Comparison of ENCODE assay signal across 8 cellular contexts in genomic region chr15:78756781-78757635, GRCh38. TPM values are rescaled to one million over a fixed set of nuclear protein-coding genes. Genes with fewer than 3 reads are reported as not detected.
DNase-seq lines count a peak whose midpoint lies in the region; ATAC-seq and TF ChIP-seq lines count a peak whose summit lies in the region.
"Not testable (repeated sequence)": the region's sequence is repeated elsewhere in the genome, so short reads cannot be mapped to it uniquely, and the experiment has no call there.

No MANE protein-coding gene starts in this region.

- H3K4me1 ChIP-seq in ascending aorta: peaks cover 17 to 31% of the 10 kb centered on the region in 2 donors
- peaks cover 28 to 85% (median 52%) of the 10 kb centered on the region in 9 donors for H3K4me1 ChIP-seq in heart right ventricle
- peaks cover 12% of the 10 kb centered on the region for H3K4me1 ChIP-seq in testis

- H3K36me3 ChIP-seq in ascending aorta; heart right ventricle; testis (ENCODE audit: low read depth, missing control alignments): not testable (repeated sequence)

- not testable (repeated sequence) for H3K36me3 Mint-ChIP-seq in T-helper 17 cell (ENCODE audit: low read depth)

- POLR2A ChIA-PET in GM10248 (lab: Yijun Ruan, JAX): not testable (repeated sequence)

- not testable (repeated sequence) for H3K27me3 Mint-ChIP-seq in T-helper 17 cell

- H3K27ac Mint-ChIP-seq in T-helper 17 cell: peak overlapping the region; percentile 83

- peak; percentile 64 for ATAC-seq in GM21529 (IDR thresholded peaks at IDR 0.05; ENCODE audit: unreplicated experiment)
- peak; percentile 50 for ATAC-seq in HG03457 (IDR thresholded peaks at IDR 0.05; ENCODE audit: unreplicated experiment)
- peak; percentile 61 for ATAC-seq in T-helper 17 cell
- ATAC-seq in heart right ventricle: peak; percentile 17 to 67 (median 44)

- DNase-seq in GM10248 (ENCODE audit: extremely low spot score) (peak; percentile 64), ascending aorta (ENCODE audit: low spot score in 2 of 2) (peak; percentile 84 to 96), heart right ventricle (peak; percentile 85 to 86), pons (ENCODE audit: low spot score) (peak; percentile 84), testis (peak; percentile 47)
- DNase-seq in T-helper 17 cell: not testable (repeated sequence)

- peak overlapping the region; percentile 78 to 81 for H3K27ac ChIP-seq in ascending aorta
- peak overlapping the region in 9 of 10 donors; percentile 54 to 77 (median 70) for H3K27ac ChIP-seq in heart right ventricle
- H3K27ac ChIP-seq in testis: not testable (repeated sequence)

- H3K4me3 ChIP-seq in ascending aorta, heart right ventricle, testis: not testable (repeated sequence)

- intact Hi-C loops in ascending aorta (cut with DNase I): loop anchor here (2.0 to 10.0 kb wide), 5 partner anchors 55 to 228 kb away; partner anchors contain the start of genes ADAMTS7 and MORF4L1
- intact Hi-C loops in heart right ventricle (cut with DNase I): loop anchor here in 3 of 10 donors (2.0 to 10.0 kb wide), 3 partner anchors 54 to 118 kb away; partner anchors contain the start of genes ADAMTS7 (in 3 of the 3) and MORF4L1 (in 1 of the 3)
- intact Hi-C loops in testis (cut with DNase I; ENCODE audit: low total_unique reads): not testable (repeated sequence)

- H3K4me3 Mint-ChIP-seq in T-helper 17 cell: peak overlapping the region; percentile 56

- TF ChIP-seq POLR2A in testis (IDR thresholded peaks at IDR 0.05): not testable (repeated sequence)

- H3K4me1 Mint-ChIP-seq in T-helper 17 cell: peaks cover 16% of the 10 kb centered on the region

- H3K9me3 ChIP-seq in T-helper 17 cell (ENCODE audit: control insufficient read depth, low read length, poor library complexity, severe bottlenecking); ascending aorta; heart right ventricle; testis: not testable (repeated sequence)

- not testable (repeated sequence) for H3K27me3 ChIP-seq in ascending aorta, heart right ventricle, testis

- TF ChIP-seq CTCF in GM10248 (IDR thresholded peaks at IDR 0.05; ENCODE audit: control extremely low read depth, extremely low read depth, low read depth, missing control alignments); testis (IDR thresholded peaks at IDR 0.05): not testable (repeated sequence)
- TF ChIP-seq CTCF in ascending aorta (IDR thresholded peaks at IDR 0.05): peak in 1 of 3 experiments; percentile 9
- TF ChIP-seq CTCF in heart right ventricle (IDR thresholded peaks at IDR 0.05): peak in 2 of 9 donors; percentile 21 to 31

- CTCF ChIA-PET in GM10248 (lab: Yijun Ruan, JAX): interaction anchor here (1.1 to 1.5 kb wide), 3 partner anchors 19 to 428 kb away, joined by 3 read pairs; partner anchors contain the start of gene ADAMTS7

- WGBS in heart right ventricle, 2 donors: 33 to 35% methylated on average over 23 to 24 of the region's 25 CpGs
- 61 to 65% methylated on average over 9 to 23 of the region's 25 CpGs for WGBS in testis, 2 donors

RNA-seq across cellular contexts. Expression of gene ADAMTS7, which starts 54.3 kb away (rescaled TPM):
- total RNA-seq in T-helper 17 cell: not detected
- 33.3 TPM for total RNA-seq in ascending aorta
- total RNA-seq in heart right ventricle: 10 to 100 TPM in 9 of 10 donors, 1 to 10 TPM in 1; 8.8 to 41.2 (median 17.9) TPM
- polyA plus RNA-seq in heart right ventricle: 10 to 100 TPM in 1 of 2 donors, 1 to 10 TPM in 1; 3.5 to 47.0 TPM
- total RNA-seq in testis: 10 to 100 TPM; 11.6 to 11.9 TPM
- polyA plus RNA-seq in testis (ENCODE audit: insufficient read depth, low read depth, low replicate concordance): 5.7 TPM

Comparison
In these comparisons a context has a peak if more than half of its experiments do, and no peak if none do; other contexts are left out.
1. RNA of gene ADAMTS7, which starts 54.3 kb away (total RNA-seq): 33.3 TPM in ascending aorta (single experiment), 8.8 to 41.2 TPM in heart right ventricle and 11.6 to 11.9 TPM in testis; not detected in T-helper 17 cell; every median in the first group is over 4 times any median in the second.
2. Peak in every context shown above with its lines, with median percentiles within 50 percentile points of each other: ATAC-seq.